ENCODE assay signal across 1 cellular context in the genomic region with DNA sequence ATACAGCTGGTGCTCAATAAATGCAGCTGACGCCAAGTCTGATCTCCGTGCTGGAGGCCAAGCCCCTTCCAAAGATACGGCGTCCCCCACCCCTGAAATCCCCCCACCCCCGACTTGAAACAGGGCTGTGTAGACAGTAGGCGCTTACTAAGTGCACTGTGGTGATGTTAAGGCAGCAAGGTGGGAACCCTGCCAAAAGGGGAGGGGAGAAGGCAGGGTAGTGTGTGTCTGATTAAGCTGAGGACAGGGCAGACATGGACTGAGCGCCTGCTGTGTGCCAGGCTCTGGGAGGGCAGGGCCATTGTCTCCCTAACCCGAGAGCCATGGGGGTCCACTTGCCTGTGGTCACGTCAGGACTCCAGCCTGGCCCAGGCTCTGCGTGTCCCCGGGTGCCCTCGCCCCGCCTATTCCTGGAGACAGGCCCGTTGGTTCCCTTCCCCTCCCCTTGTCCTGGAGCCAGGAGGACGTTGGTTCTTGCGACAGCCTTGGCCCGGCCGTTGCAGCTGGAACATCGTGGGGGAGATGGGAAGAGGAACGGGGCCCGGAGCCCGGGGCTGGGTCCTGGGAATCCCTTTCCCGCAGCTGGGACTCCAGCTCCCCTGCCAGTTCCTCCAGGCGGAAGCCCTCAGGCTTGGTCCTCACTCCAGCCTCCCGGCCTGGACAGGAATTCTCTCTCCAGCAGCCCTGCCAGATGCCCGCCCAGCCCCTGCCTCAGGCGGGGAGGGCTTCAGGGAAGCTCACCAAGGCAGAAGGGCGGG.
TF ChIP-seq lines count a peak whose summit lies in the region.

No MANE protein-coding gene starts in this region.

TF ChIP-seq in HepG2, 621 proteins besides CTCF, POLR2A, EP300 and RAD21 (continues in another document):
- TF ChIP-seq TAF15 (IDR thresholded peaks at IDR 0.05; ENCODE audit: low read depth, low read length, poor library complexity, severe bottlenecking) (no peak), ZNF510 (CRISPR knock-in tag; IDR thresholded peaks at IDR 0.05; ENCODE audit: low read depth) (no peak), ZNF232 (CRISPR knock-in tag; IDR thresholded peaks at IDR 0.05; ENCODE audit: borderline replicate concordance) (no peak), SPEN (CRISPR knock-in tag; IDR thresholded peaks at IDR 0.05; ENCODE audit: low read depth) (no peak), SALL1 (CRISPR knock-in tag; IDR thresholded peaks at IDR 0.05) (0 out of 2 replicates have a peak, but pooled peaks have one; percentile 16), ZKSCAN8 (CRISPR knock-in tag; IDR thresholded peaks at IDR 0.05; ENCODE audit: borderline replicate concordance) (peak; percentile 99), MZF1 (CRISPR knock-in tag; IDR thresholded peaks at IDR 0.05; ENCODE audit: borderline replicate concordance) (no peak), SATB2 (CRISPR knock-in tag; IDR thresholded peaks at IDR 0.05) (no peak), ZBTB7B (CRISPR knock-in tag; IDR thresholded peaks at IDR 0.05) (no peak), ZNF598 (CRISPR knock-in tag; IDR thresholded peaks at IDR 0.05; ENCODE audit: borderline replicate concordance) (no peak), PAX8 (CRISPR knock-in tag; IDR thresholded peaks at IDR 0.05; ENCODE audit: borderline replicate concordance) (no peak), ZNF446 (CRISPR knock-in tag; IDR thresholded peaks at IDR 0.05) (no peak), EED (CRISPR knock-in tag; IDR thresholded peaks at IDR 0.05) (no peak), RFXANK (CRISPR knock-in tag; IDR thresholded peaks at IDR 0.05) (no peak), ZNF563 (CRISPR knock-in tag; IDR thresholded peaks at IDR 0.05) (no peak), HHEX (CRISPR knock-in tag; IDR thresholded peaks at IDR 0.05) (no peak), GTF2F1 (IDR thresholded peaks at IDR 0.05; ENCODE audit: low read length) (no peak), RARG (CRISPR knock-in tag; IDR thresholded peaks at IDR 0.05; ENCODE audit: low read depth) (no peak), ZZZ3 (CRISPR knock-in tag; IDR thresholded peaks at IDR 0.05; ENCODE audit: borderline replicate concordance) (no peak), ZNF782 (CRISPR knock-in tag; IDR thresholded peaks at IDR 0.05; ENCODE audit: borderline replicate concordance) (no peak), ATM (IDR thresholded peaks at IDR 0.05; ENCODE audit: borderline replicate concordance) (no peak), CEBPB (IDR thresholded peaks at IDR 0.05; ENCODE audit: borderline replicate concordance, low read depth, low read length) (peak; percentile 39; the same call in 1 of the 2 replicates)
- TF ChIP-seq, protein P1, sequence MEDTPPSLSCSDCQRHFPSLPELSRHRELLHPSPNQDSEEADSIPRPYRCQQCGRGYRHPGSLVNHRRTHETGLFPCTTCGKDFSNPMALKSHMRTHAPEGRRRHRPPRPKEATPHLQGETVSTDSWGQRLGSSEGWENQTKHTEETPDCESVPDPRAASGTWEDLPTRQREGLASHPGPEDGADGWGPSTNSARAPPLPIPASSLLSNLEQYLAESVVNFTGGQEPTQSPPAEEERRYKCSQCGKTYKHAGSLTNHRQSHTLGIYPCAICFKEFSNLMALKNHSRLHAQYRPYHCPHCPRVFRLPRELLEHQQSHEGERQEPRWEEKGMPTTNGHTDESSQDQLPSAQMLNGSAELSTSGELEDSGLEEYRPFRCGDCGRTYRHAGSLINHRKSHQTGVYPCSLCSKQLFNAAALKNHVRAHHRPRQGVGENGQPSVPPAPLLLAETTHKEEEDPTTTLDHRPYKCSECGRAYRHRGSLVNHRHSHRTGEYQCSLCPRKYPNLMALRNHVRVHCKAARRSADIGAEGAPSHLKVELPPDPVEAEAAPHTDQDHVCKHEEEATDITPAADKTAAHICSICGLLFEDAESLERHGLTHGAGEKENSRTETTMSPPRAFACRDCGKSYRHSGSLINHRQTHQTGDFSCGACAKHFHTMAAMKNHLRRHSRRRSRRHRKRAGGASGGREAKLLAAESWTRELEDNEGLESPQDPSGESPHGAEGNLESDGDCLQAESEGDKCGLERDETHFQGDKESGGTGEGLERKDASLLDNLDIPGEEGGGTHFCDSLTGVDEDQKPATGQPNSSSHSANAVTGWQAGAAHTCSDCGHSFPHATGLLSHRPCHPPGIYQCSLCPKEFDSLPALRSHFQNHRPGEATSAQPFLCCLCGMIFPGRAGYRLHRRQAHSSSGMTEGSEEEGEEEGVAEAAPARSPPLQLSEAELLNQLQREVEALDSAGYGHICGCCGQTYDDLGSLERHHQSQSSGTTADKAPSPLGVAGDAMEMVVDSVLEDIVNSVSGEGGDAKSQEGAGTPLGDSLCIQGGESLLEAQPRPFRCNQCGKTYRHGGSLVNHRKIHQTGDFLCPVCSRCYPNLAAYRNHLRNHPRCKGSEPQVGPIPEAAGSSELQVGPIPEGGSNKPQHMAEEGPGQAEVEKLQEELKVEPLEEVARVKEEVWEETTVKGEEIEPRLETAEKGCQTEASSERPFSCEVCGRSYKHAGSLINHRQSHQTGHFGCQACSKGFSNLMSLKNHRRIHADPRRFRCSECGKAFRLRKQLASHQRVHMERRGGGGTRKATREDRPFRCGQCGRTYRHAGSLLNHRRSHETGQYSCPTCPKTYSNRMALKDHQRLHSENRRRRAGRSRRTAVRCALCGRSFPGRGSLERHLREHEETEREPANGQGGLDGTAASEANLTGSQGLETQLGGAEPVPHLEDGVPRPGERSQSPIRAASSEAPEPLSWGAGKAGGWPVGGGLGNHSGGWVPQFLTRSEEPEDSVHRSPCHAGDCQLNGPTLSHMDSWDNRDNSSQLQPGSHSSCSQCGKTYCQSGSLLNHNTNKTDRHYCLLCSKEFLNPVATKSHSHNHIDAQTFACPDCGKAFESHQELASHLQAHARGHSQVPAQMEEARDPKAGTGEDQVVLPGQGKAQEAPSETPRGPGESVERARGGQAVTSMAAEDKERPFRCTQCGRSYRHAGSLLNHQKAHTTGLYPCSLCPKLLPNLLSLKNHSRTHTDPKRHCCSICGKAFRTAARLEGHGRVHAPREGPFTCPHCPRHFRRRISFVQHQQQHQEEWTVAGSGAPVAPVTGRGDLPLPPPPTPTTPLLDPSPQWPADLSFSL (CRISPR knock-in tag; IDR thresholded peaks at IDR 0.05), result no peak
- TF ChIP-seq, protein P2, sequence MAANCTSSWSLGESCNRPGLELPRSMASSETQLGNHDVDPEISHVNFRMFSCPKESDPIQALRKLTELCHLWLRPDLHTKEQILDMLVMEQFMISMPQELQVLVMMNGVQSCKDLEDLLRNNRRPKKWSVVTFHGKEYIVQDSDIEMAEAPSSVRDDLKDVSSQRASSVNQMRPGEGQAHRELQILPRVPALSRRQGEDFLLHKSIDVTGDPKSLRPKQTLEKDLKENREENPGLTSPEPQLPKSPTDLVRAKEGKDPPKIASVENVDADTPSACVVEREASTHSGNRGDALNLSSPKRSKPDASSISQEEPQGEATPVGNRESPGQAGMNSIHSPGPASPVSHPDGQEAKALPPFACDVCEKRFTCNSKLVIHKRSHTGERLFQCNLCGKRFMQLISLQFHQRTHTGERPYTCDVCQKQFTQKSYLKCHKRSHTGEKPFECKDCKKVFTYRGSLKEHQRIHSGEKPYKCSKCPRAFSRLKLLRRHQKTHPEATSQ (CRISPR knock-in tag; IDR thresholded peaks at IDR 0.05; ENCODE audit: borderline replicate concordance), result no peak
- TF ChIP-seq, protein P3, sequence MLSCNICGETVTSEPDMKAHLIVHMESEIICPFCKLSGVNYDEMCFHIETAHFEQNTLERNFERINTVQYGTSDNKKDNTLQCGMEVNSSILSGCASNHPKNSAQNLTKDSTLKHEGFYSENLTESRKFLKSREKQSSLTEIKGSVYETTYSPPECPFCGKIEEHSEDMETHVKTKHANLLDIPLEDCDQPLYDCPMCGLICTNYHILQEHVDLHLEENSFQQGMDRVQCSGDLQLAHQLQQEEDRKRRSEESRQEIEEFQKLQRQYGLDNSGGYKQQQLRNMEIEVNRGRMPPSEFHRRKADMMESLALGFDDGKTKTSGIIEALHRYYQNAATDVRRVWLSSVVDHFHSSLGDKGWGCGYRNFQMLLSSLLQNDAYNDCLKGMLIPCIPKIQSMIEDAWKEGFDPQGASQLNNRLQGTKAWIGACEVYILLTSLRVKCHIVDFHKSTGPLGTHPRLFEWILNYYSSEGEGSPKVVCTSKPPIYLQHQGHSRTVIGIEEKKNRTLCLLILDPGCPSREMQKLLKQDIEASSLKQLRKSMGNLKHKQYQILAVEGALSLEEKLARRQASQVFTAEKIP (CRISPR knock-in tag; IDR thresholded peaks at IDR 0.05; ENCODE audit: borderline replicate concordance), result no peak
- TF ChIP-seq, protein P4, sequence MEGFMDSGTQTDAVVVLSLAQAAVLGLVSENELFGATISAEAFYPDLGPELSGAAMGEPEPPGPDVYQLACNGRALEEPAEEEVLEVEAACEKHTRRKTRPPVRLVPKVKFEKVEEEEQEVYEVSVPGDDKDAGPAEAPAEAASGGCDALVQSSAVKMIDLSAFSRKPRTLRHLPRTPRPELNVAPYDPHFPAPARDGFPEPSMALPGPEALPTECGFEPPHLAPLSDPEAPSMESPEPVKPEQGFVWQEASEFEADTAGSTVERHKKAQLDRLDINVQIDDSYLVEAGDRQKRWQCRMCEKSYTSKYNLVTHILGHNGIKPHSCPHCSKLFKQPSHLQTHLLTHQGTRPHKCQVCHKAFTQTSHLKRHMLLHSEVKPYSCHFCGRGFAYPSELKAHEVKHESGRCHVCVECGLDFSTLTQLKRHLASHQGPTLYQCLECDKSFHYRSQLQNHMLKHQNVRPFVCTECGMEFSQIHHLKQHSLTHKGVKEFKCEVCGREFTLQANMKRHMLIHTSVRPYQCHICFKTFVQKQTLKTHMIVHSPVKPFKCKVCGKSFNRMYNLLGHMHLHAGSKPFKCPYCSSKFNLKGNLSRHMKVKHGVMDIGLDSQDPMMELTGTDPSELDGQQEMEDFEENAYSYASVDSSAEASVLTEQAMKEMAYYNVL (CRISPR knock-in tag; IDR thresholded peaks at IDR 0.05; ENCODE audit: borderline replicate concordance), result no peak
- TF ChIP-seq, protein P5, sequence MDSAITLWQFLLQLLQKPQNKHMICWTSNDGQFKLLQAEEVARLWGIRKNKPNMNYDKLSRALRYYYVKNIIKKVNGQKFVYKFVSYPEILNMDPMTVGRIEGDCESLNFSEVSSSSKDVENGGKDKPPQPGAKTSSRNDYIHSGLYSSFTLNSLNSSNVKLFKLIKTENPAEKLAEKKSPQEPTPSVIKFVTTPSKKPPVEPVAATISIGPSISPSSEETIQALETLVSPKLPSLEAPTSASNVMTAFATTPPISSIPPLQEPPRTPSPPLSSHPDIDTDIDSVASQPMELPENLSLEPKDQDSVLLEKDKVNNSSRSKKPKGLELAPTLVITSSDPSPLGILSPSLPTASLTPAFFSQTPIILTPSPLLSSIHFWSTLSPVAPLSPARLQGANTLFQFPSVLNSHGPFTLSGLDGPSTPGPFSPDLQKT (CRISPR knock-in tag; IDR thresholded peaks at IDR 0.05; ENCODE audit: borderline replicate concordance), result no peak
- TF ChIP-seq, protein P6, sequence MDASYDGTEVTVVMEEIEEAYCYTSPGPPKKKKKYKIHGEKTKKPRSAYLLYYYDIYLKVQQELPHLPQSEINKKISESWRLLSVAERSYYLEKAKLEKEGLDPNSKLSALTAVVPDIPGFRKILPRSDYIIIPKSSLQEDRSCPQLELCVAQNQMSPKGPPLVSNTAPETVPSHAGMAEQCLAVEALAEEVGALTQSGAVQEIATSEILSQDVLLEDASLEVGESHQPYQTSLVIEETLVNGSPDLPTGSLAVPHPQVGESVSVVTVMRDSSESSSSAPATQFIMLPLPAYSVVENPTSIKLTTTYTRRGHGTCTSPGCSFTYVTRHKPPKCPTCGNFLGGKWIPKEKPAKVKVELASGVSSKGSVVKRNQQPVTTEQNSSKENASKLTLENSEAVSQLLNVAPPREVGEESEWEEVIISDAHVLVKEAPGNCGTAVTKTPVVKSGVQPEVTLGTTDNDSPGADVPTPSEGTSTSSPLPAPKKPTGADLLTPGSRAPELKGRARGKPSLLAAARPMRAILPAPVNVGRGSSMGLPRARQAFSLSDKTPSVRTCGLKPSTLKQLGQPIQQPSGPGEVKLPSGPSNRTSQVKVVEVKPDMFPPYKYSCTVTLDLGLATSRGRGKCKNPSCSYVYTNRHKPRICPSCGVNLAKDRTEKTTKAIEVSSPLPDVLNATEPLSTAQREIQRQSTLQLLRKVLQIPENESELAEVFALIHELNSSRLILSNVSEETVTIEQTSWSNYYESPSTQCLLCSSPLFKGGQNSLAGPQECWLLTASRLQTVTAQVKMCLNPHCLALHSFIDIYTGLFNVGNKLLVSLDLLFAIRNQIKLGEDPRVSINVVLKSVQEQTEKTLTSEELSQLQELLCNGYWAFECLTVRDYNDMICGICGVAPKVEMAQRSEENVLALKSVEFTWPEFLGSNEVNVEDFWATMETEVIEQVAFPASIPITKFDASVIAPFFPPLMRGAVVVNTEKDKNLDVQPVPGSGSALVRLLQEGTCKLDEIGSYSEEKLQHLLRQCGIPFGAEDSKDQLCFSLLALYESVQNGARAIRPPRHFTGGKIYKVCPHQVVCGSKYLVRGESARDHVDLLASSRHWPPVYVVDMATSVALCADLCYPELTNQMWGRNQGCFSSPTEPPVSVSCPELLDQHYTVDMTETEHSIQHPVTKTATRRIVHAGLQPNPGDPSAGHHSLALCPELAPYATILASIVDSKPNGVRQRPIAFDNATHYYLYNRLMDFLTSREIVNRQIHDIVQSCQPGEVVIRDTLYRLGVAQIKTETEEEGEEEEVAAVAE (CRISPR knock-in tag; IDR thresholded peaks at IDR 0.05; ENCODE audit: borderline replicate concordance), result no peak
- TF ChIP-seq, protein P7, sequence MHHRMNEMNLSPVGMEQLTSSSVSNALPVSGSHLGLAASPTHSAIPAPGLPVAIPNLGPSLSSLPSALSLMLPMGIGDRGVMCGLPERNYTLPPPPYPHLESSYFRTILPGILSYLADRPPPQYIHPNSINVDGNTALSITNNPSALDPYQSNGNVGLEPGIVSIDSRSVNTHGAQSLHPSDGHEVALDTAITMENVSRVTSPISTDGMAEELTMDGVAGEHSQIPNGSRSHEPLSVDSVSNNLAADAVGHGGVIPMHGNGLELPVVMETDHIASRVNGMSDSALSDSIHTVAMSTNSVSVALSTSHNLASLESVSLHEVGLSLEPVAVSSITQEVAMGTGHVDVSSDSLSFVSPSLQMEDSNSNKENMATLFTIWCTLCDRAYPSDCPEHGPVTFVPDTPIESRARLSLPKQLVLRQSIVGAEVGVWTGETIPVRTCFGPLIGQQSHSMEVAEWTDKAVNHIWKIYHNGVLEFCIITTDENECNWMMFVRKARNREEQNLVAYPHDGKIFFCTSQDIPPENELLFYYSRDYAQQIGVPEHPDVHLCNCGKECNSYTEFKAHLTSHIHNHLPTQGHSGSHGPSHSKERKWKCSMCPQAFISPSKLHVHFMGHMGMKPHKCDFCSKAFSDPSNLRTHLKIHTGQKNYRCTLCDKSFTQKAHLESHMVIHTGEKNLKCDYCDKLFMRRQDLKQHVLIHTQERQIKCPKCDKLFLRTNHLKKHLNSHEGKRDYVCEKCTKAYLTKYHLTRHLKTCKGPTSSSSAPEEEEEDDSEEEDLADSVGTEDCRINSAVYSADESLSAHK (CRISPR knock-in tag; IDR thresholded peaks at IDR 0.05; ENCODE audit: borderline replicate concordance), result no peak
- TF ChIP-seq, protein P8, sequence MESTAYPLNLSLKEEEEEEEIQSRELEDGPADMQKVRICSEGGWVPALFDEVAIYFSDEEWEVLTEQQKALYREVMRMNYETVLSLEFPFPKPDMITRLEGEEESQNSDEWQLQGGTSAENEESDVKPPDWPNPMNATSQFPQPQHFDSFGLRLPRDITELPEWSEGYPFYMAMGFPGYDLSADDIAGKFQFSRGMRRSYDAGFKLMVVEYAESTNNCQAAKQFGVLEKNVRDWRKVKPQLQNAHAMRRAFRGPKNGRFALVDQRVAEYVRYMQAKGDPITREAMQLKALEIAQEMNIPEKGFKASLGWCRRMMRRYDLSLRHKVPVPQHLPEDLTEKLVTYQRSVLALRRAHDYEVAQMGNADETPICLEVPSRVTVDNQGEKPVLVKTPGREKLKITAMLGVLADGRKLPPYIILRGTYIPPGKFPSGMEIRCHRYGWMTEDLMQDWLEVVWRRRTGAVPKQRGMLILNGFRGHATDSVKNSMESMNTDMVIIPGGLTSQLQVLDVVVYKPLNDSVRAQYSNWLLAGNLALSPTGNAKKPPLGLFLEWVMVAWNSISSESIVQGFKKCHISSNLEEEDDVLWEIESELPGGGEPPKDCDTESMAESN (CRISPR knock-in tag; conservative IDR thresholded peaks at IDR 0.05), result no peak
